1 cellular context compared by ENCODE assay signal in the genomic region with DNA sequence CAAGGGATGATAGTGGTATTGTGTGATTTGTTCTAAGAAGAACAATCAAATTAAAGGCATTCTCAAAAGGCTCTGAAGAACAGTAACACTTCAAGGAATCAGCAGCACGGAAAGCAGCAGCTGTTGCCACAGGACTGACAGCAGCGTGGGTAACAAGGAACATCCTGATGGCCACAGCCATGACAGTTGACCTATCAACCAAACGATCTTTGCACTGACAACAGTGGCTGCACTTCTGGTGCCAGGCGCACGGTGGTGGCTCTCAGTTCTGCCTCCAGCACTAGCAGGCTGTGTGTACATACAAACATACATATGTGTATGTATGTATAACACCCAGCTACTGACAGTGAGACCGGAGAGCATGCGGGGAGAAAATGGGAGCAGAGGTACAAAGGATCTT.
TF ChIP-seq lines count a peak whose summit lies in the region.

No MANE protein-coding gene starts in this region.

TF ChIP-seq in HepG2, 621 proteins besides CTCF, POLR2A, EP300 and RAD21 (continued from another document and continues in another):
- TF ChIP-seq PAX8 (CRISPR knock-in tag; IDR thresholded peaks at IDR 0.05; ENCODE audit: borderline replicate concordance) (no peak), SALL1 (CRISPR knock-in tag; IDR thresholded peaks at IDR 0.05) (peak; percentile 78), ZKSCAN8 (CRISPR knock-in tag; IDR thresholded peaks at IDR 0.05; ENCODE audit: borderline replicate concordance) (no peak), SRSF9 (IDR thresholded peaks at IDR 0.05; ENCODE audit: borderline replicate concordance, insufficient read depth, low read depth, low read length, poor library complexity, severe bottlenecking) (no peak), ELF4 (CRISPR knock-in tag; IDR thresholded peaks at IDR 0.05; ENCODE audit: borderline replicate concordance) (no peak), IKZF5 (CRISPR knock-in tag; IDR thresholded peaks at IDR 0.05) (no peak), HNF1A (IDR thresholded peaks at IDR 0.05; ENCODE audit: low read depth) (no peak), HNF1A (CRISPR knock-in tag; IDR thresholded peaks at IDR 0.05; ENCODE audit: borderline replicate concordance) (no peak), ZNF382 (CRISPR knock-in tag; IDR thresholded peaks at IDR 0.05; ENCODE audit: borderline replicate concordance) (no peak), MED1 (CRISPR knock-in tag; IDR thresholded peaks at IDR 0.05) (peak; percentile 32; the same call in 1 of the 2 replicates), HOXA3 (CRISPR knock-in tag; IDR thresholded peaks at IDR 0.05) (peak; percentile 54; the same call in 1 of the 2 replicates), ZNF205 (CRISPR knock-in tag; IDR thresholded peaks at IDR 0.05) (no peak), RXRB (CRISPR knock-in tag; IDR thresholded peaks at IDR 0.05; ENCODE audit: borderline replicate concordance) (peak; percentile 25; the same call in 1 of the 2 replicates), DPF2 (CRISPR knock-in tag; IDR thresholded peaks at IDR 0.05; ENCODE audit: borderline replicate concordance, low read depth) (no peak), TMF1 (CRISPR knock-in tag; IDR thresholded peaks at IDR 0.05; ENCODE audit: low read depth) (no peak), ZNF124 (CRISPR knock-in tag; IDR thresholded peaks at IDR 0.05) (no peak), ZNF446 (CRISPR knock-in tag; IDR thresholded peaks at IDR 0.05) (no peak), ZNF713 (CRISPR knock-in tag; IDR thresholded peaks at IDR 0.05) (no peak), ZNF318 (CRISPR knock-in tag; IDR thresholded peaks at IDR 0.05) (no peak), SP5 (CRISPR knock-in tag; IDR thresholded peaks at IDR 0.05; ENCODE audit: borderline replicate concordance, low read depth) (no peak), ZNF136 (CRISPR knock-in tag; IDR thresholded peaks at IDR 0.05; ENCODE audit: low read depth) (no peak), CERS6 (CRISPR knock-in tag; IDR thresholded peaks at IDR 0.05) (no peak), JDP2 (CRISPR knock-in tag; IDR thresholded peaks at IDR 0.05; ENCODE audit: borderline replicate concordance) (no peak), NR2F6 (IDR thresholded peaks at IDR 0.05) (no peak), NR2F6 (CRISPR knock-in tag; IDR thresholded peaks at IDR 0.05) (peak; percentile 62)
- TF ChIP-seq, protein P1, sequence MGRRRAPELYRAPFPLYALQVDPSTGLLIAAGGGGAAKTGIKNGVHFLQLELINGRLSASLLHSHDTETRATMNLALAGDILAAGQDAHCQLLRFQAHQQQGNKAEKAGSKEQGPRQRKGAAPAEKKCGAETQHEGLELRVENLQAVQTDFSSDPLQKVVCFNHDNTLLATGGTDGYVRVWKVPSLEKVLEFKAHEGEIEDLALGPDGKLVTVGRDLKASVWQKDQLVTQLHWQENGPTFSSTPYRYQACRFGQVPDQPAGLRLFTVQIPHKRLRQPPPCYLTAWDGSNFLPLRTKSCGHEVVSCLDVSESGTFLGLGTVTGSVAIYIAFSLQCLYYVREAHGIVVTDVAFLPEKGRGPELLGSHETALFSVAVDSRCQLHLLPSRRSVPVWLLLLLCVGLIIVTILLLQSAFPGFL (CRISPR knock-in tag; IDR thresholded peaks at IDR 0.05): no peak
- TF ChIP-seq, protein P2, sequence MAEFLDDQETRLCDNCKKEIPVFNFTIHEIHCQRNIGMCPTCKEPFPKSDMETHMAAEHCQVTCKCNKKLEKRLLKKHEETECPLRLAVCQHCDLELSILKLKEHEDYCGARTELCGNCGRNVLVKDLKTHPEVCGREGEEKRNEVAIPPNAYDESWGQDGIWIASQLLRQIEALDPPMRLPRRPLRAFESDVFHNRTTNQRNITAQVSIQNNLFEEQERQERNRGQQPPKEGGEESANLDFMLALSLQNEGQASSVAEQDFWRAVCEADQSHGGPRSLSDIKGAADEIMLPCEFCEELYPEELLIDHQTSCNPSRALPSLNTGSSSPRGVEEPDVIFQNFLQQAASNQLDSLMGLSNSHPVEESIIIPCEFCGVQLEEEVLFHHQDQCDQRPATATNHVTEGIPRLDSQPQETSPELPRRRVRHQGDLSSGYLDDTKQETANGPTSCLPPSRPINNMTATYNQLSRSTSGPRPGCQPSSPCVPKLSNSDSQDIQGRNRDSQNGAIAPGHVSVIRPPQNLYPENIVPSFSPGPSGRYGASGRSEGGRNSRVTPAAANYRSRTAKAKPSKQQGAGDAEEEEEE (CRISPR knock-in tag; IDR thresholded peaks at IDR 0.05; ENCODE audit: borderline replicate concordance): no peak
- TF ChIP-seq, protein P3, sequence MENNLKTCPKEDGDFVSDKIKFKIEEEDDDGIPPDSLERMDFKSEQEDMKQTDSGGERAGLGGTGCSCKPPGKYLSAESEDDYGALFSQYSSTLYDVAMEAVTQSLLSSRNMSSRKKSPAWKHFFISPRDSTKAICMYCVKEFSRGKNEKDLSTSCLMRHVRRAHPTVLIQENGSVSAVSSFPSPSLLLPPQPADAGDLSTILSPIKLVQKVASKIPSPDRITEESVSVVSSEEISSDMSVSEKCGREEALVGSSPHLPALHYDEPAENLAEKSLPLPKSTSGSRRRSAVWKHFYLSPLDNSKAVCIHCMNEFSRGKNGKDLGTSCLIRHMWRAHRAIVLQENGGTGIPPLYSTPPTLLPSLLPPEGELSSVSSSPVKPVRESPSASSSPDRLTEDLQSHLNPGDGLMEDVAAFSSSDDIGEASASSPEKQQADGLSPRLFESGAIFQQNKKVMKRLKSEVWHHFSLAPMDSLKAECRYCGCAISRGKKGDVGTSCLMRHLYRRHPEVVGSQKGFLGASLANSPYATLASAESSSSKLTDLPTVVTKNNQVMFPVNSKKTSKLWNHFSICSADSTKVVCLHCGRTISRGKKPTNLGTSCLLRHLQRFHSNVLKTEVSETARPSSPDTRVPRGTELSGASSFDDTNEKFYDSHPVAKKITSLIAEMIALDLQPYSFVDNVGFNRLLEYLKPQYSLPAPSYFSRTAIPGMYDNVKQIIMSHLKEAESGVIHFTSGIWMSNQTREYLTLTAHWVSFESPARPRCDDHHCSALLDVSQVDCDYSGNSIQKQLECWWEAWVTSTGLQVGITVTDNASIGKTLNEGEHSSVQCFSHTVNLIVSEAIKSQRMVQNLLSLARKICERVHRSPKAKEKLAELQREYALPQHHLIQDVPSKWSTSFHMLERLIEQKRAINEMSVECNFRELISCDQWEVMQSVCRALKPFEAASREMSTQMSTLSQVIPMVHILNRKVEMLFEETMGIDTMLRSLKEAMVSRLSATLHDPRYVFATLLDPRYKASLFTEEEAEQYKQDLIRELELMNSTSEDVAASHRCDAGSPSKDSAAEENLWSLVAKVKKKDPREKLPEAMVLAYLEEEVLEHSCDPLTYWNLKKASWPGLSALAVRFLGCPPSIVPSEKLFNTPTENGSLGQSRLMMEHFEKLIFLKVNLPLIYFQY (CRISPR knock-in tag; IDR thresholded peaks at IDR 0.05; ENCODE audit: borderline replicate concordance): no peak
- TF ChIP-seq, protein P4, sequence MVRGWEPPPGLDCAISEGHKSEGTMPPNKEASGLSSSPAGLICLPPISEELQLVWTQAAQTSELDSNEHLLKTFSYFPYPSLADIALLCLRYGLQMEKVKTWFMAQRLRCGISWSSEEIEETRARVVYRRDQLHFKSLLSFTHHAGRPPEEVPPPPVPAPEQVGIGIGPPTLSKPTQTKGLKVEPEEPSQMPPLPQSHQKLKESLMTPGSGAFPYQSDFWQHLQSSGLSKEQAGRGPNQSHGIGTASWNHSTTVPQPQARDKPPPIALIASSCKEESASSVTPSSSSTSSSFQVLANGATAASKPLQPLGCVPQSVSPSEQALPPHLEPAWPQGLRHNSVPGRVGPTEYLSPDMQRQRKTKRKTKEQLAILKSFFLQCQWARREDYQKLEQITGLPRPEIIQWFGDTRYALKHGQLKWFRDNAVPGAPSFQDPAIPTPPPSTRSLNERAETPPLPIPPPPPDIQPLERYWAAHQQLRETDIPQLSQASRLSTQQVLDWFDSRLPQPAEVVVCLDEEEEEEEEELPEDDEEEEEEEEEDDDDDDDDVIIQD (CRISPR knock-in tag; IDR thresholded peaks at IDR 0.05; ENCODE audit: low read depth): peak; percentile 94; the same call in 1 of the 2 replicates
